ENCODE assay signal across 8 cellular contexts in genomic region chr10:119209050-119209735, GRCh38.
DNase-seq lines count a peak whose midpoint lies in the region; ATAC-seq and TF ChIP-seq lines count a peak whose summit lies in the region.

No MANE protein-coding gene starts in this region.

- DNase-seq in GM10266 (ENCODE audit: extremely low spot score) = peak; percentile 60
- peak; percentile 65 for DNase-seq in NAMALWA (ENCODE audit: low spot score)
- peak; percentile 68 to 74 for DNase-seq in activated CD4-positive, alpha-beta T cell treated with anti-CD3 and anti-CD28 coated beads, Interleukin-2, amount 50 U/mL, for 48 hours
- peak; percentile 54 for DNase-seq in effector CD4-positive, alpha-beta T cell
- DNase-seq in medulla oblongata (ENCODE audit: extremely low spot score) = peak; percentile 79
- peak; percentile 44 for DNase-seq in stimulated activated CD8-positive, alpha-beta memory T cell treated with anti-CD3 and anti-CD28 coated beads, Interleukin-12 subunit alpha, Interleukin-12 subunit beta, amount 100 ng/mL, for 1 hour (ENCODE audit: low read depth)

- ATAC-seq in GM18517 (IDR thresholded peaks at IDR 0.05; ENCODE audit: unreplicated experiment) = no peak
- ATAC-seq in GM21717 (IDR thresholded peaks at IDR 0.05; ENCODE audit: unreplicated experiment) = no peak

- TF ChIP-seq CTCF in GM10266 (IDR thresholded peaks at IDR 0.05; ENCODE audit: control insufficient read depth, insufficient read depth, low read depth, missing control alignments) = peak; percentile 83
